ENCODE assay signal across 23 cellular contexts in genomic region chr16:10090816-10091215, GRCh38.
DNase-seq lines count a peak whose midpoint lies in the region; ATAC-seq, FAIRE-seq and TF ChIP-seq lines count a peak whose summit lies in the region.
"Had no signal": no experiment of that assay in that cellular context is flagged by ENCODE, and none has a peak within 500 bp of the region (broad histone marks: within the 10 kb centered on the region; RNA-seq: fewer than 3 reads in every experiment).

No MANE protein-coding gene starts in this region.

- H3F3A ChIP-seq in smooth muscle cell (ENCODE audit: low read depth), result no peaks in the 10 kb centered on the region

- H3K36me3 ChIP-seq in pancreas (no peaks in the 10 kb centered on the region), smooth muscle cell (ENCODE audit: low read depth) (no peaks in the 10 kb centered on the region)
- H3K36me3 ChIP-seq: MG63 had no signal

- H4K20me1 ChIP-seq in smooth muscle cell (ENCODE audit: low read depth), result no peaks in the 10 kb centered on the region

- H3K9me3 Mint-ChIP-seq in HFFc6, result peaks cover 13% of the 10 kb centered on the region

- H2AFZ ChIP-seq in smooth muscle cell (ENCODE audit: low read depth), result no peak overlapping the region
- H2AFZ ChIP-seq: PC-9 had no signal

- TF ChIP-seq CTCF in HFFc6 (IDR thresholded peaks at IDR 0.05), result no peak
- no peak for TF ChIP-seq CTCF in pancreas (IDR thresholded peaks at IDR 0.05)
- no peak for TF ChIP-seq CTCF in smooth muscle cell (IDR thresholded peaks at IDR 0.05; ENCODE audit: borderline replicate concordance, insufficient read depth, poor library complexity, severe bottlenecking)

- H3K9ac ChIP-seq in smooth muscle cell (ENCODE audit: low read depth), result no peak overlapping the region
- H3K9ac ChIP-seq: KMS-11 had no signal

- WGBS in pancreas, 2 donors, result 59 to 82% methylated on average over 1 of the region's 1 CpG
- WGBS in smooth muscle cell (ENCODE audit: low lambda C conversion rate), result 88% methylated on average over 1 of the region's 1 CpG

- FAIRE-seq in endometrium (lab: Jason Lieb, UNC), result peak; percentile 51
- FAIRE-seq in pancreas (lab: Jason Lieb, UNC), result peak; percentile 37
- FAIRE-seq: GM12891, GM18507 had no signal

- no peaks in the 10 kb centered on the region for H3K79me2 ChIP-seq in smooth muscle cell (ENCODE audit: low read depth)

- no peaks in the 10 kb centered on the region for H3K4me1 ChIP-seq in pancreas
- H3K4me1 ChIP-seq in smooth muscle cell (ENCODE audit: low read depth), result no peaks in the 10 kb centered on the region

- H3K9me3 ChIP-seq in pancreas (no peaks in the 10 kb centered on the region), smooth muscle cell (replicated peaks; ENCODE audit: low read depth) (no peaks in the 10 kb centered on the region)

- peaks cover 4% of the 10 kb centered on the region; the same call in 1 of the 2 replicates for H3K27me3 Mint-ChIP-seq in HFFc6 (ENCODE audit: insufficient read depth)
- H3K27me3 Mint-ChIP-seq: CD4-positive, CD25-positive, alpha-beta regulatory T cell had no signal

- peaks cover 50% of the 10 kb centered on the region for H3K4me1 Mint-ChIP-seq in HFFc6 (ENCODE audit: low read depth)
- H3K4me1 Mint-ChIP-seq: B cell; CD4-positive, CD25-positive, alpha-beta regulatory T cell had no signal

- no peak overlapping the region for H3K4me2 ChIP-seq in smooth muscle cell
- H3K4me2 ChIP-seq: KMS-11, PC-9 had no signal

- H3K4me3 Mint-ChIP-seq in HFFc6, result no peak overlapping the region
- H3K4me3 Mint-ChIP-seq: B cell; CD4-positive, CD25-positive, alpha-beta regulatory T cell had no signal

- H3K4me3 ChIP-seq in pancreas (no peak overlapping the region), smooth muscle cell (no peak overlapping the region)
- H3K4me3 ChIP-seq: MG63, PC-9, SK-N-MC had no signal

- peak; percentile 83 for DNase-seq in HFFc6
- peak; percentile 83 for DNase-seq in RPMI7951 (ENCODE audit: low read depth)
- DNase-seq in pancreas, result no peak
- no peak for DNase-seq in smooth muscle cell (lab: John Stamatoyannopoulos, UW; ENCODE audit: unreplicated experiment)
- no peak for DNase-seq in cerebellar nuclear complex (lab: John Stamatoyannopoulos, UW)
- no peak for DNase-seq in activated gamma-delta T cell (lab: John Stamatoyannopoulos, UW)
- DNase-seq: CD4-positive, CD25-positive, alpha-beta regulatory T cell; DMS79; GF-D8; GOT3; MG63; NCI-H1092; NCI-H2081 treated with DMSO at 0.1 percent for 48 hours; NCI-H510A treated with DMSO at 0.1 percent for 48 hours; NCI-H82; PC-9 had no signal

- peak overlapping the region; percentile 59 for H3K27ac Mint-ChIP-seq in HFFc6
- H3K27ac Mint-ChIP-seq: B cell; CD4-positive, CD25-positive, alpha-beta regulatory T cell had no signal

- H3K27ac ChIP-seq in pancreas (no peak overlapping the region), smooth muscle cell (ENCODE audit: low read depth) (no peak overlapping the region)
- H3K27ac ChIP-seq: KMS-11, PC-9, SK-N-MC had no signal

- H3K27me3 ChIP-seq in pancreas, result peaks cover 0 to 31% (median 0%) of the 10 kb centered on the region in 4 donors
- no peaks in the 10 kb centered on the region for H3K27me3 ChIP-seq in smooth muscle cell (ENCODE audit: low read depth)
- H3K27me3 ChIP-seq: MG63 had no signal

- ATAC-seq in pancreas, result no peak
- ATAC-seq: Right ventricle myocardium inferior had no signal

- H3K36me3 Mint-ChIP-seq in HFFc6 (ENCODE audit: low read depth), result peaks cover 18% of the 10 kb centered on the region
- H3K36me3 Mint-ChIP-seq: CD4-positive, CD25-positive, alpha-beta regulatory T cell had no signal

- intact Hi-C loops in pancreas (cut with DNase I), result no loop called here

Comparison
In these comparisons a context has a peak if more than half of its experiments do, and no peak if none do; other contexts are left out.
1. DNase-seq: peak in HFFc6 (single experiment) and RPMI7951 (single experiment); none in pancreas (0 of 6), smooth muscle cell (single experiment), cerebellar nuclear complex (0 of 2) and activated gamma-delta T cell (single experiment).